Comparison of ENCODE assay signal across 1 cellular context in the genomic region with DNA sequence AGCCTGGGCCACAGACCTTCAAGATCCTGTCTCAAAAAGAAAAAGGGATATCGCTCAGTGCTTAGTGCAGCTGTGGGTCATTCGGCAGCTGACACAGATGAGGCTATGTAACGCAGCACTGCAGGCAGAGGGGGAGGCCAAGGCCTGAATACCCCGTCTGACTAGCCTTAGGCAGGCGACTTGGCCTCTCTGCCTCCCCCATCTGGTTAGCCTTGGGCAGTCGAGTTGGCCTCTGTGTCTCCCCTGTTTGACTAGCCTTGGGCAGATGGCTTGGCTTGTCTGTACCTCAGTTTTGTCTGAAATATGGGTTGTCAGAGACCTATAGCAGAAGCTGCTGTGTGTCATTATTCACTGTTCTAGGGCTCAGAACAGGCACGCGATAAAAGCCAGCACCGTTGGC.
TF ChIP-seq lines count a peak whose summit lies in the region.

No MANE protein-coding gene starts in this region.

TF ChIP-seq in HCT116, 20 proteins besides CTCF, POLR2A, EP300 and RAD21:
- TF ChIP-seq SRF (IDR thresholded peaks at IDR 0.05; ENCODE audit: low read depth): no peak
- no peak for TF ChIP-seq EZH2 (IDR thresholded peaks at IDR 0.05)
- TF ChIP-seq, protein P1, sequence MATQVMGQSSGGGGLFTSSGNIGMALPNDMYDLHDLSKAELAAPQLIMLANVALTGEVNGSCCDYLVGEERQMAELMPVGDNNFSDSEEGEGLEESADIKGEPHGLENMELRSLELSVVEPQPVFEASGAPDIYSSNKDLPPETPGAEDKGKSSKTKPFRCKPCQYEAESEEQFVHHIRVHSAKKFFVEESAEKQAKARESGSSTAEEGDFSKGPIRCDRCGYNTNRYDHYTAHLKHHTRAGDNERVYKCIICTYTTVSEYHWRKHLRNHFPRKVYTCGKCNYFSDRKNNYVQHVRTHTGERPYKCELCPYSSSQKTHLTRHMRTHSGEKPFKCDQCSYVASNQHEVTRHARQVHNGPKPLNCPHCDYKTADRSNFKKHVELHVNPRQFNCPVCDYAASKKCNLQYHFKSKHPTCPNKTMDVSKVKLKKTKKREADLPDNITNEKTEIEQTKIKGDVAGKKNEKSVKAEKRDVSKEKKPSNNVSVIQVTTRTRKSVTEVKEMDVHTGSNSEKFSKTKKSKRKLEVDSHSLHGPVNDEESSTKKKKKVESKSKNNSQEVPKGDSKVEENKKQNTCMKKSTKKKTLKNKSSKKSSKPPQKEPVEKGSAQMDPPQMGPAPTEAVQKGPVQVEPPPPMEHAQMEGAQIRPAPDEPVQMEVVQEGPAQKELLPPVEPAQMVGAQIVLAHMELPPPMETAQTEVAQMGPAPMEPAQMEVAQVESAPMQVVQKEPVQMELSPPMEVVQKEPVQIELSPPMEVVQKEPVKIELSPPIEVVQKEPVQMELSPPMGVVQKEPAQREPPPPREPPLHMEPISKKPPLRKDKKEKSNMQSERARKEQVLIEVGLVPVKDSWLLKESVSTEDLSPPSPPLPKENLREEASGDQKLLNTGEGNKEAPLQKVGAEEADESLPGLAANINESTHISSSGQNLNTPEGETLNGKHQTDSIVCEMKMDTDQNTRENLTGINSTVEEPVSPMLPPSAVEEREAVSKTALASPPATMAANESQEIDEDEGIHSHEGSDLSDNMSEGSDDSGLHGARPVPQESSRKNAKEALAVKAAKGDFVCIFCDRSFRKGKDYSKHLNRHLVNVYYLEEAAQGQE (IDR thresholded peaks at IDR 0.05; ENCODE audit: low read depth): no peak
